ENCODE assay signal across 8 cellular contexts in genomic region chr2:19454125-19454524, GRCh38.
"Had no signal": no experiment of that assay in that cellular context is flagged by ENCODE, and none has a peak within 500 bp of the region (broad histone marks: within the 10 kb centered on the region; RNA-seq: fewer than 3 reads in every experiment).

No MANE protein-coding gene starts in this region.

- ATAC-seq: GM12878 had no signal

- FAIRE-seq: G401.6, GM12878, GM12891, GM12892, GM18507, GM19239 had no signal

- H3K4me3 ChIP-seq: GM12878 had no signal

- DNase-seq: GDM1, GF-D8 had no signal
